In genomic region chr18:28713026-28713425, GRCh38 we compare ENCODE assay signal across 23 cellular contexts.
"Had no signal": no experiment of that assay in that cellular context is flagged by ENCODE, and none has a peak within 500 bp of the region (broad histone marks: within the 10 kb centered on the region; RNA-seq: fewer than 3 reads in every experiment).

No MANE protein-coding gene starts in this region.

- H3K27me3 ChIP-seq: esophagus squamous epithelium, gastrocnemius medialis, heart right ventricle, left lung had no signal

- H3K4me3 Mint-ChIP-seq: dendritic cell treated with granulocyte-macrophage colony-stimulating factor and Interleukin-4, amounts not matched to agents 40 ng/mL and 50 ng/mL, for 4 days; effector memory CD8-positive, alpha-beta T cell; endodermal cell; naive B cell had no signal

- H3K27ac ChIP-seq: coronary artery, epithelial cell of prostate, esophagus squamous epithelium, gastrocnemius medialis, heart right ventricle, left lung, lower lobe of right lung had no signal

- H3K9me3 ChIP-seq: esophagus squamous epithelium, gastrocnemius medialis, lower lobe of right lung had no signal

- H3K27me3 Mint-ChIP-seq: dendritic cell treated with granulocyte-macrophage colony-stimulating factor and Interleukin-4, amounts not matched to agents 40 ng/mL and 50 ng/mL, for 4 days; effector memory CD8-positive, alpha-beta T cell; naive B cell had no signal

- ATAC-seq: effector memory CD8-positive, alpha-beta T cell; esophagus mucosa; gastrocnemius medialis; heart right ventricle; left cardiac atrium; left lung; left ventricle myocardium superior; lower lobe of right lung; mucosa of descending colon had no signal

- H3K4me1 Mint-ChIP-seq: naive B cell had no signal

- H3K4me3 ChIP-seq: coronary artery, esophagus squamous epithelium, gastrocnemius medialis, heart right ventricle, left lung, lower lobe of right lung, mucosa of descending colon had no signal

- H3K36me3 ChIP-seq: esophagus squamous epithelium, gastrocnemius medialis, heart right ventricle, left lung, lower lobe of right lung had no signal

- H3K36me3 Mint-ChIP-seq: naive B cell had no signal

- H3K4me1 ChIP-seq: esophagus squamous epithelium, gastrocnemius medialis, heart right ventricle, left lung, lower lobe of right lung had no signal

- DNase-seq: effector CD8-positive, alpha-beta T cell; effector memory CD8-positive, alpha-beta T cell; endodermal cell; erythroblast; esophagus squamous epithelium; foreskin fibroblast; foreskin melanocyte; gastrocnemius medialis; glutamatergic neuron; head of caudate nucleus; heart right ventricle; hippocampal formation; left cardiac atrium; left lung; left ventricle myocardium superior; lower lobe of right lung; mesenchymal stem cell; mucosa of descending colon; naive B cell had no signal

- H3K9me3 Mint-ChIP-seq: endodermal cell had no signal

- H3K27ac Mint-ChIP-seq: dendritic cell treated with granulocyte-macrophage colony-stimulating factor and Interleukin-4, amounts not matched to agents 40 ng/mL and 50 ng/mL, for 4 days; effector memory CD8-positive, alpha-beta T cell; endodermal cell; naive B cell had no signal
